In genomic region chr19:18009412-18010066, GRCh38 we compare ENCODE assay signal across 9 cellular contexts. TPM values are rescaled to one million over a fixed set of nuclear protein-coding genes. Genes with fewer than 3 reads are reported as not detected.
A peak's percentile ranks its signal among the peaks of the same experiment; 100 is the strongest.
DNase-seq lines count a peak whose midpoint lies in the region; ATAC-seq and TF ChIP-seq lines count a peak whose summit lies in the region.
"Had no signal": no experiment of that assay in that cellular context is flagged by ENCODE, and none has a peak within 500 bp of the region (broad histone marks: within the 10 kb centered on the region; RNA-seq: fewer than 3 reads in every experiment).

No MANE protein-coding gene starts in this region.

- peaks cover 24% of the 10 kb centered on the region for H3K4me1 ChIP-seq in upper lobe of right lung

- H3K27ac Mint-ChIP-seq in activated naive CD4-positive, alpha-beta T cell treated with anti-CD3 and anti-CD28 coated beads for 36 hours: peak overlapping the region; percentile 86

- H3K36me3 ChIP-seq in upper lobe of right lung: peaks cover 58% of the 10 kb centered on the region

- TF ChIP-seq CTCF in lower leg skin (IDR thresholded peaks at IDR 0.05): no peak
- TF ChIP-seq CTCF in upper lobe of right lung (IDR thresholded peaks at IDR 0.05): no peak

- CTCF ChIA-PET in activated naive CD4-positive, alpha-beta T cell treated with anti-CD3 and anti-CD28 coated beads for 36 hours (lab: Charles Lee): interaction anchor here (0.6 to 12.8 kb wide), 4 partner anchors 9 to 151 kb away, joined by 3 to 148 read pairs (median 4); no protein-coding TSS in a partner anchor

- peak overlapping the region; percentile 7 for H3K4me3 ChIP-seq in lower leg skin (ENCODE audit: low read depth, poor library complexity, severe bottlenecking)
- peak overlapping the region; percentile 65 for H3K4me3 ChIP-seq in upper lobe of right lung

- peaks cover 37% of the 10 kb centered on the region for H3K36me3 Mint-ChIP-seq in activated naive CD4-positive, alpha-beta T cell treated with anti-CD3 and anti-CD28 coated beads for 36 hours (ENCODE audit: low read depth)

- ATAC-seq in upper lobe of right lung: no peak
- no peak for ATAC-seq in GM21528 (IDR thresholded peaks at IDR 0.05; ENCODE audit: low FRiP score, unreplicated experiment)
- no peak for ATAC-seq in GM21381 (IDR thresholded peaks at IDR 0.05; ENCODE audit: unreplicated experiment)

- H3K27me3 Mint-ChIP-seq in activated naive CD4-positive, alpha-beta T cell treated with anti-CD3 and anti-CD28 coated beads for 36 hours (ENCODE audit: low read depth): no peaks in the 10 kb centered on the region

- intact Hi-C loops in activated naive CD4-positive, alpha-beta T cell treated with anti-CD3 and anti-CD28 coated beads for 36 hours (cut with micrococcal nuclease): loop anchor here (2.0 kb wide), 2 partner anchors 13 to 143 kb away; partner anchors contain the start of gene PIK3R2
- intact Hi-C loops in lower leg skin (cut with DNase I; ENCODE audit: low total_unique reads) (no loop called here), upper lobe of right lung (cut with DNase I) (no loop called here)

- peak overlapping the region; percentile 75 for H3K4me3 Mint-ChIP-seq in activated naive CD4-positive, alpha-beta T cell treated with anti-CD3 and anti-CD28 coated beads for 36 hours

- no peaks in the 10 kb centered on the region for H3K9me3 Mint-ChIP-seq in activated naive CD4-positive, alpha-beta T cell treated with anti-CD3 and anti-CD28 coated beads for 36 hours

- peaks cover 62% of the 10 kb centered on the region for H3K4me1 Mint-ChIP-seq in activated naive CD4-positive, alpha-beta T cell treated with anti-CD3 and anti-CD28 coated beads for 36 hours (ENCODE audit: low read depth)

- peak; percentile 33 for DNase-seq in stimulated activated CD4-positive, alpha-beta T cell treated with anti-CD3 and anti-CD28 coated beads, Interleukin-1b, Interleukin-23, amount 100 ng/mL, for 48 hours
- DNase-seq in stimulated activated CD4-positive, alpha-beta T cell treated with anti-CD3 and anti-CD28 coated beads, Interleukin-2, amount 100 ng/mL, for 48 hours: no peak
- DNase-seq in activated naive CD4-positive, alpha-beta T cell treated with anti-CD3 and anti-CD28 coated beads for 36 hours: peak; percentile 68
- no peak for DNase-seq in lower leg skin (ENCODE audit: low spot score in 2 of 2)
- DNase-seq in upper lobe of right lung: no peak
- DNase-seq in NCI-H524 (lab: John Stamatoyannopoulos, UW): no peak
- DNase-seq: COR-L47 had no signal

- no peaks in the 10 kb centered on the region for H3K27me3 ChIP-seq in upper lobe of right lung

- peak overlapping the region; percentile 89 for H3K27ac ChIP-seq in upper lobe of right lung

- no peak for TF ChIP-seq POLR2A in lower leg skin (IDR thresholded peaks at IDR 0.05)

- whole genome bisulfite sequencing in lower leg skin, 2 donors: 78 to 90% methylated on average over 27 to 37 of the region's 37 CpGs

- no peaks in the 10 kb centered on the region for H3K9me3 ChIP-seq in upper lobe of right lung

RNA-seq across cellular contexts. Expression of gene ARRDC2, which starts 1.6 kb away (rescaled TPM):
- 10 to 100 TPM; 17.7 to 19.0 TPM for total RNA-seq in activated naive CD4-positive, alpha-beta T cell treated with anti-CD3 and anti-CD28 coated beads for 36 hours
- 10 to 100 TPM; 54.1 to 92.8 (median 73.5) TPM for total RNA-seq in lower leg skin
- total RNA-seq in upper lobe of right lung: 82.7 TPM

RNA-seq across cellular contexts. Expression of gene KCNN1, which starts 42.6 kb away (rescaled TPM):
- total RNA-seq in activated naive CD4-positive, alpha-beta T cell treated with anti-CD3 and anti-CD28 coated beads for 36 hours: under 1 TPM; 0.21 to 0.30 TPM
- total RNA-seq in lower leg skin (under 1 TPM in 1 of 4 donors, not detected in 3; 0.36 TPM), upper lobe of right lung (not detected)

Comparison
In these comparisons a context has a peak if more than half of its experiments do, and no peak if none do; other contexts are left out.
1. DNase-seq: peak in stimulated activated CD4-positive, alpha-beta T cell treated with anti-CD3 and anti-CD28 coated beads, Interleukin-1b, Interleukin-23, amount 100 ng/mL, for 48 hours (single experiment) and activated naive CD4-positive, alpha-beta T cell treated with anti-CD3 and anti-CD28 coated beads for 36 hours (single experiment); none in stimulated activated CD4-positive, alpha-beta T cell treated with anti-CD3 and anti-CD28 coated beads, Interleukin-2, amount 100 ng/mL, for 48 hours (0 of 2), lower leg skin (0 of 2), upper lobe of right lung (single experiment) and NCI-H524 (0 of 2).